10 cellular contexts compared by ENCODE assay signal in genomic region chr1:66375125-66375524, GRCh38.
DNase-seq lines count a peak whose midpoint lies in the region; ATAC-seq and TF ChIP-seq lines count a peak whose summit lies in the region.
"Had no signal": no experiment of that assay in that cellular context is flagged by ENCODE, and none has a peak within 500 bp of the region (broad histone marks: within the 10 kb centered on the region; RNA-seq: fewer than 3 reads in every experiment).

No MANE protein-coding gene starts in this region.

- H3K27ac ChIP-seq in right atrium auricular region (peak overlapping the region; percentile 18 to 71), heart left ventricle (peak overlapping the region in 2 of 12 donors; percentile 44 to 90), temporal lobe (ENCODE audit: low read depth, low read length) (peak overlapping the region; percentile 4)
- H3K27ac ChIP-seq: prostate gland had no signal

- no peak for ATAC-seq in heart left ventricle

- intact Hi-C loops in heart left ventricle (cut with DNase I), result no loop called here

- H3K36me3 ChIP-seq in right atrium auricular region (peaks cover 13% of the 10 kb centered on the region), heart left ventricle (peaks cover 0 to 34% (median 21%) of the 10 kb centered on the region in 9 donors)
- H3K36me3 ChIP-seq: prostate gland had no signal

- no peak for DNase-seq in right atrium auricular region (ENCODE audit: low spot score)
- DNase-seq in heart left ventricle, result no peak
- peak; percentile 54 for DNase-seq in SK-MEL-5 (ENCODE audit: low read depth, low spot score)
- peak; percentile 86 for DNase-seq in fibroblast of gingiva (ENCODE audit: low read depth)
- no peak for DNase-seq in 8988T
- DNase-seq in stimulated activated CD4-positive, alpha-beta T cell treated with anti-CD3 and anti-CD28 coated beads, Interleukin-4, amount 100 ng/mL, for 24 hours, result no peak
- no peak for DNase-seq in NCI-H128 (lab: John Stamatoyannopoulos, UW; ENCODE audit: unreplicated experiment)
- DNase-seq: left cardiac atrium had no signal

- no peak for TF ChIP-seq POLR2A in heart left ventricle (IDR thresholded peaks at IDR 0.05)

- peaks cover 0 to 52% of the 10 kb centered on the region in 2 donors for H3K4me1 ChIP-seq in right atrium auricular region
- peaks cover 0 to 66% (median 19%) of the 10 kb centered on the region in 12 donors for H3K4me1 ChIP-seq in heart left ventricle
- H3K4me1 ChIP-seq: prostate gland had no signal

- in situ Hi-C loops in SK-MEL-5 (cut with HindIII; ENCODE audit: low pct_unique_long_range_greater_than_20kb, low sequenced_read_pairs), result no loop called here

- 62 to 70% (median 65%) methylated on average over 2 of the region's 2 CpGs for WGBS in heart left ventricle, 4 donors

- no peaks in the 10 kb centered on the region for H3K9me3 ChIP-seq in right atrium auricular region
- H3K9me3 ChIP-seq in heart left ventricle, result no peaks in the 10 kb centered on the region
- H3K9me3 ChIP-seq: prostate gland had no signal

- TF ChIP-seq CTCF in right atrium auricular region (IDR thresholded peaks at IDR 0.05) (no peak), heart left ventricle (IDR thresholded peaks at IDR 0.05) (no peak)

- H3K27me3 ChIP-seq in right atrium auricular region (no peaks in the 10 kb centered on the region), heart left ventricle (no peaks in the 10 kb centered on the region)

- H3K4me3 ChIP-seq in right atrium auricular region (no peak overlapping the region), heart left ventricle (no peak overlapping the region)
- H3K4me3 ChIP-seq: prostate gland had no signal

Comparison
In these comparisons a context has a peak if more than half of its experiments do, and no peak if none do; other contexts are left out.
1. DNase-seq: peak in SK-MEL-5 (single experiment) and fibroblast of gingiva (single experiment); none in right atrium auricular region (single experiment), heart left ventricle (0 of 5), 8988T (single experiment), stimulated activated CD4-positive, alpha-beta T cell treated with anti-CD3 and anti-CD28 coated beads, Interleukin-4, amount 100 ng/mL, for 24 hours (single experiment) and NCI-H128 (single experiment).